10 cellular contexts compared by ENCODE assay signal in genomic region chr17:45294506-45294905, GRCh38. TPM values are rescaled to one million over a fixed set of nuclear protein-coding genes. Genes with fewer than 3 reads are reported as not detected.
DNase-seq lines count a peak whose midpoint lies in the region; ATAC-seq, FAIRE-seq and TF ChIP-seq lines count a peak whose summit lies in the region.
"Had no signal": no experiment of that assay in that cellular context is flagged by ENCODE, and none has a peak within 500 bp of the region (broad histone marks: within the 10 kb centered on the region; RNA-seq: fewer than 3 reads in every experiment).

No MANE protein-coding gene starts in this region.

- CTCF ChIA-PET in HepG2 (lab: Yijun Ruan, JAX; ENCODE audit: low intra/inter-chr PET ratio, low total read pairs), result no interaction called here

- no peak overlapping the region for H2AFZ ChIP-seq in HepG2 (ENCODE audit: low read length)

- H3K27ac ChIP-seq in liver (ENCODE audit: low read depth in 1 of 2, low read length in 2 of 2), result peak overlapping the region; percentile 52 to 77
- H3K27ac ChIP-seq in HepG2 (ENCODE audit: extremely low read length, insufficient read depth, low read length), result no peak overlapping the region
- H3K27ac ChIP-seq in uterus, result peak overlapping the region; percentile 73 to 76

- ATAC-seq in HepG2 (no peak), left colon (no peak), GM21723 (IDR thresholded peaks at IDR 0.05; ENCODE audit: unreplicated experiment) (no peak)

- no peak for TF ChIP-seq CTCF in liver (IDR thresholded peaks at IDR 0.05; ENCODE audit: low read depth, low read length, missing input control)
- no peak for TF ChIP-seq CTCF in HepG2 (CRISPR knock-in tag; IDR thresholded peaks at IDR 0.05)
- no peak for TF ChIP-seq CTCF in chondrocyte (IDR thresholded peaks at IDR 0.05)
- no peak for TF ChIP-seq CTCF in uterus (IDR thresholded peaks at IDR 0.05)

- H3K27ac Mint-ChIP-seq in chondrocyte (ENCODE audit: unreplicated experiment), result peak overlapping the region; percentile 86

- FAIRE-seq in HepG2 (lab: Jason Lieb, UNC), result no peak

- H3K36me3 Mint-ChIP-seq in chondrocyte (ENCODE audit: low read depth), result peaks cover 2% of the 10 kb centered on the region

- no peak overlapping the region for H3K4me3 Mint-ChIP-seq in chondrocyte (ENCODE audit: unreplicated experiment)
- H3K4me3 Mint-ChIP-seq: H9 had no signal

- H3K27me3 ChIP-seq in liver (ENCODE audit: control insufficient read depth in 4 of 4, insufficient read depth in 4 of 4, low read length in 3 of 4) (no peaks in the 10 kb centered on the region), HepG2 (ENCODE audit: control insufficient read depth in 1 of 2, insufficient read depth in 2 of 2, low read length in 2 of 2) (no peaks in the 10 kb centered on the region), uterus (no peaks in the 10 kb centered on the region)

- H3K79me2 ChIP-seq in HepG2 (ENCODE audit: insufficient read depth, low read length), result peaks cover 19% of the 10 kb centered on the region

- DNase-seq in HepG2 (ENCODE audit: low spot score), result no peak
- no peak for DNase-seq in chondrocyte (ENCODE audit: low spot score)
- DNase-seq in midbrain (lab: John Stamatoyannopoulos, UW), result peak; percentile 29
- no peak for DNase-seq in uterus
- no peak for DNase-seq in left colon
- no peak for DNase-seq in erythroblast (lab: John Stamatoyannopoulos, UW)
- DNase-seq: H9, NCI-H187 had no signal

- H3K9me3 ChIP-seq in liver (ENCODE audit: control insufficient read depth in 4 of 4, low read length in 3 of 4) (no peaks in the 10 kb centered on the region), HepG2 (ENCODE audit: low read length) (no peaks in the 10 kb centered on the region), uterus (no peaks in the 10 kb centered on the region)

- H3K9ac ChIP-seq in liver (ENCODE audit: low read depth in 1 of 2, low read length in 2 of 2), result no peak overlapping the region
- H3K9ac ChIP-seq in HepG2 (ENCODE audit: insufficient read depth, low read depth, low read length), result no peak overlapping the region

- TF ChIP-seq EP300 in HepG2 (IDR thresholded peaks at IDR 0.05; ENCODE audit: low read depth in 2 of 2, low read length in 2 of 2) (no peak), HepG2 (CRISPR knock-in tag; IDR thresholded peaks at IDR 0.05; ENCODE audit: borderline replicate concordance) (no peak)

- 22% methylated on average over 3 of the region's 3 CpGs for WGBS in liver
- WGBS in HepG2 (ENCODE audit: low lambda C conversion rate), result 90% methylated on average over 3 of the region's 3 CpGs

- no peak overlapping the region for H3K4me3 ChIP-seq in liver (ENCODE audit: low read depth in 1 of 3, low read length in 3 of 3)
- H3K4me3 ChIP-seq in HepG2 (replicated peaks in 1 of 3; ENCODE audit: insufficient read depth in 1 of 3, low read depth in 2 of 3, low read length in 3 of 3), result no peak overlapping the region
- H3K4me3 ChIP-seq in uterus, result no peak overlapping the region

- no peak overlapping the region for H3K4me2 ChIP-seq in HepG2 (ENCODE audit: low read depth, low read length)

- no peak for TF ChIP-seq POLR2A in HepG2 (IDR thresholded peaks at IDR 0.05; ENCODE audit: insufficient read depth in 1 of 2, low read depth in 2 of 2, low read length in 2 of 2)
- TF ChIP-seq POLR2A in uterus (IDR thresholded peaks at IDR 0.05), result no peak
- no peak for TF ChIP-seq POLR2A in erythroblast (IDR thresholded peaks at IDR 0.05; ENCODE audit: low read length)

- POLR2A ChIA-PET in HepG2 (lab: Yijun Ruan, JAX), result interaction anchor here (2.3 to 4.5 kb wide), 2 partner anchors 17 to 22 kb away, joined by 16 to 28 read pairs; partner anchors contain the start of gene MAP3K14

- peak in 1 of 2 donors; percentile 41 for TF ChIP-seq RAD21 in liver (IDR thresholded peaks at IDR 0.05)
- no peak for TF ChIP-seq RAD21 in HepG2 (CRISPR knock-in tag; IDR thresholded peaks at IDR 0.05)

- no peaks in the 10 kb centered on the region for H4K20me1 ChIP-seq in HepG2 (ENCODE audit: insufficient read depth, low read length)

- in situ Hi-C loops in HepG2 (cut with HindIII; ENCODE audit: extremely low pct_ligation_motif_present, low pct_unique_long_range_greater_than_20kb), result no loop called here

- peaks cover 76% of the 10 kb centered on the region for H3K4me1 Mint-ChIP-seq in chondrocyte (ENCODE audit: low read depth)

- intact Hi-C loops in HepG2 (cut with micrococcal nuclease; ENCODE audit: unreplicated experiment) (no loop called here), uterus (cut with DNase I; ENCODE audit: low total_unique reads) (no loop called here), left colon (cut with DNase I, micrococcal nuclease) (no loop called here)

- H3K27me3 Mint-ChIP-seq in chondrocyte (ENCODE audit: low read depth), result no peaks in the 10 kb centered on the region

- no TSS peak for BruUV-seq in HepG2 (replicated peaks; lab: Mats Ljungman, UMichigan)

- H3K4me1 ChIP-seq in liver (ENCODE audit: control insufficient read depth in 4 of 4, insufficient read depth in 4 of 4, low read length in 3 of 4) (peaks cover 22 to 82% (median 67%) of the 10 kb centered on the region in 4 donors), HepG2 (ENCODE audit: insufficient read depth, low read length) (peaks cover 27% of the 10 kb centered on the region), uterus (peaks cover 16 to 41% of the 10 kb centered on the region in 2 donors)

- no peaks in the 10 kb centered on the region for H3K36me3 ChIP-seq in liver (ENCODE audit: control insufficient read depth in 4 of 4, insufficient read depth in 3 of 4, low read depth in 1 of 4, low read length in 3 of 4)
- H3K36me3 ChIP-seq in HepG2 (replicated peaks in 1 of 2; ENCODE audit: control insufficient read depth in 1 of 2, insufficient read depth in 2 of 2, low read length in 2 of 2), result peaks cover 3 to 10% of the 10 kb centered on the region in 2 experiments
- no peaks in the 10 kb centered on the region for H3K36me3 ChIP-seq in uterus

- no peaks in the 10 kb centered on the region for H3K9me3 Mint-ChIP-seq in chondrocyte (ENCODE audit: low read depth)
- H3K9me3 Mint-ChIP-seq: H9 had no signal

TF ChIP-seq in liver, 16 proteins besides CTCF, POLR2A, EP300 and RAD21 (continues in another document):
- peak; percentile 91 for TF ChIP-seq NR2F2 (IDR thresholded peaks at IDR 0.05)

TF ChIP-seq in HepG2, 621 proteins besides CTCF, POLR2A, EP300 and RAD21 (continues in another document):
- TF ChIP-seq ZNF703 (CRISPR knock-in tag; IDR thresholded peaks at IDR 0.05; ENCODE audit: borderline replicate concordance), result no peak
- no peak for TF ChIP-seq SPEN (CRISPR knock-in tag; IDR thresholded peaks at IDR 0.05; ENCODE audit: low read depth)

RNA-seq across cellular contexts. Expression of gene MAP3K14, which starts 22.3 kb away (rescaled TPM):
- 1 to 10 TPM; 1.2 to 7.8 TPM for total RNA-seq in liver
- polyA plus RNA-seq in liver, result 1 to 10 TPM; 2.2 to 6.1 TPM
- total RNA-seq in HepG2 (2016; rRNA removed; fragmentation: Illumina TruSeq; extraction: Trizol), result 1.2 and 2.6 TPM in 2 replicates
- total RNA-seq in HepG2 (2016; cell fraction: cytosol; rRNA removed; fragmentation: Illumina TruSeq; extraction: Trizol; ENCODE audit: low read depth), result 2.1 and 2.5 TPM in 2 replicates
- 1.1 and 2.6 TPM in 2 replicates for total RNA-seq in HepG2 (2016; cell fraction: insoluble cytoplasmic fraction; rRNA removed; fragmentation: Illumina TruSeq; extraction: Trizol)
- 2.1 and 2.4 TPM in 2 replicates for total RNA-seq in HepG2 (2016; cell fraction: membrane; rRNA removed; fragmentation: Illumina TruSeq; extraction: Trizol)
- total RNA-seq in HepG2 (2016; cell fraction: nucleus; rRNA removed; fragmentation: Illumina TruSeq; extraction: Trizol), result 3.1 and 3.3 TPM in 2 replicates
- 2.6 and 4.0 TPM in 2 replicates for polyA plus RNA-seq in HepG2 (2011; rRNA removed)
- 1.8 and 2.4 TPM in 2 replicates for polyA plus RNA-seq in HepG2 (2011; cell fraction: cytosol; rRNA removed)
- polyA plus RNA-seq in HepG2 (2011; cell fraction: nucleus; rRNA removed), result 10.1 and 10.7 TPM in 2 replicates
- 1.6 and 2.1 TPM in 2 replicates for polyA plus RNA-seq in HepG2 (2012)
- 1.6 and 2.0 TPM in 2 replicates for polyA plus RNA-seq in HepG2 (2016; cell fraction: cytosol; fragmentation: Illumina TruSeq; extraction: Trizol; ENCODE audit: low read depth)
- polyA plus RNA-seq in HepG2 (2016; cell fraction: insoluble cytoplasmic fraction; fragmentation: Illumina TruSeq; extraction: Trizol; ENCODE audit: low read depth), result 1.3 and 1.9 TPM in 2 replicates
- polyA plus RNA-seq in HepG2 (2016; cell fraction: membrane; fragmentation: Illumina TruSeq; extraction: Trizol; ENCODE audit: low read depth), result 1.6 and 2.3 TPM in 2 replicates
- 10.6 and 10.8 TPM in 2 replicates for polyA plus RNA-seq in HepG2 (2016; cell fraction: nucleus; fragmentation: Illumina TruSeq; extraction: Trizol; ENCODE audit: insufficient read depth, low read depth)
- polyA minus RNA-seq in HepG2 (2011; rRNA and poly(A)+ RNA removed; ENCODE audit: low replicate concordance), result 2.2 and 7.2 TPM in 2 replicates
- polyA minus RNA-seq in HepG2 (2011; cell fraction: cytosol; rRNA and poly(A)+ RNA removed), result 0.40 and 0.44 TPM in 2 replicates
- polyA minus RNA-seq in HepG2 (2011; cell fraction: nucleus; rRNA and poly(A)+ RNA removed), result 3.2 and 3.7 TPM in 2 replicates
- 3.9 to 8.6 TPM (median 5.2 TPM) in 3 replicates for total RNA-seq in chondrocyte
- total RNA-seq in uterus, result 10 to 100 TPM in 1 of 4 donors, 1 to 10 TPM in 3; 1.0 to 22.1 (median 4.9) TPM
- 10 to 100 TPM; 13.0 to 13.3 TPM for total RNA-seq in left colon

RNA-seq across cellular contexts. Expression of gene SPATA32, which starts 32.6 kb away (rescaled TPM):
- total RNA-seq in liver (not detected), HepG2 (2016; rRNA removed; fragmentation: Illumina TruSeq; extraction: Trizol) (not detected in 2 replicates), chondrocyte (not detected in 3 replicates), uterus (not detected), left colon (not detected)
- polyA plus RNA-seq in liver (not detected), HepG2 (2011; rRNA removed) (not detected in 2 replicates)
- not detected in 2 replicates for total RNA-seq in HepG2 (2016; cell fraction: cytosol; rRNA removed; fragmentation: Illumina TruSeq; extraction: Trizol; ENCODE audit: low read depth)
- total RNA-seq in HepG2 (2016; cell fraction: insoluble cytoplasmic fraction; rRNA removed; fragmentation: Illumina TruSeq; extraction: Trizol), result not detected in 2 replicates
- not detected in 2 replicates for total RNA-seq in HepG2 (2016; cell fraction: membrane; rRNA removed; fragmentation: Illumina TruSeq; extraction: Trizol)
- not detected in 2 replicates for total RNA-seq in HepG2 (2016; cell fraction: nucleus; rRNA removed; fragmentation: Illumina TruSeq; extraction: Trizol)
- not detected in 2 replicates for polyA plus RNA-seq in HepG2 (2011; cell fraction: cytosol; rRNA removed)
- not detected in 2 replicates for polyA plus RNA-seq in HepG2 (2011; cell fraction: nucleus; rRNA removed)
- polyA plus RNA-seq in HepG2 (2012), result not detected in 2 replicates
- polyA plus RNA-seq in HepG2 (2016; cell fraction: cytosol; fragmentation: Illumina TruSeq; extraction: Trizol; ENCODE audit: low read depth), result not detected in 2 replicates
- not detected in 2 replicates for polyA plus RNA-seq in HepG2 (2016; cell fraction: insoluble cytoplasmic fraction; fragmentation: Illumina TruSeq; extraction: Trizol; ENCODE audit: low read depth)
- not detected in 2 replicates for polyA plus RNA-seq in HepG2 (2016; cell fraction: membrane; fragmentation: Illumina TruSeq; extraction: Trizol; ENCODE audit: low read depth)
- not detected in 2 replicates for polyA plus RNA-seq in HepG2 (2016; cell fraction: nucleus; fragmentation: Illumina TruSeq; extraction: Trizol; ENCODE audit: insufficient read depth, low read depth)
- not detected in 2 replicates for polyA minus RNA-seq in HepG2 (2011; rRNA and poly(A)+ RNA removed; ENCODE audit: low replicate concordance)
- polyA minus RNA-seq in HepG2 (2011; cell fraction: cytosol; rRNA and poly(A)+ RNA removed), result not detected in 2 replicates
- not detected in 2 replicates for polyA minus RNA-seq in HepG2 (2011; cell fraction: nucleus; rRNA and poly(A)+ RNA removed)
